13 cellular contexts compared by ENCODE assay signal in the genomic region with DNA sequence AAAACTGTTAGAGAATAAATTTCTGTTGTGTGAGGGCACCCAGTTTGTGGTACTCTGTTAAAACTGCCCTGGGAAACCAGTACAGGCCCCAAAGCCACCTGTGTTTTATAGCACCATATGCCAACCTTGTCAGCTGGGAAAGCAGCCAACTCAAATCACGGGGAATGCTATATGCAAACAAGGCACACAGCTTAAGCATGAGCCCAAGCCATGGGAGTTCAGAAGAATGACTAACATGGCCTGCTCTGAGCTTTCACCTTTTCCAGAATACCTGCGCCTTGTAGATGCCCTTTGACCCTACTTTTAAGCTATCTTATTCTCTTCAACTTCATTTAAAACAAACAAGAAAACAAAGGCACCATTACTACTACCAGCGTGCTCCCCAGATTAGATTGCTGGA. TPM values are rescaled to one million over a fixed set of nuclear protein-coding genes. Genes with fewer than 3 reads are reported as not detected.
DNase-seq lines count a peak whose midpoint lies in the region; ATAC-seq and TF ChIP-seq lines count a peak whose summit lies in the region.
"Had no signal": no experiment of that assay in that cellular context is flagged by ENCODE, and none has a peak within 500 bp of the region (broad histone marks: within the 10 kb centered on the region; RNA-seq: fewer than 3 reads in every experiment).

No MANE protein-coding gene starts in this region.

- no peak overlapping the region for H2AFZ ChIP-seq in OCI-LY3 (ENCODE audit: low read depth, low read length)

- H3K27ac ChIP-seq in OCI-LY3 (ENCODE audit: low read length) (peak overlapping the region; percentile 82), left lung (peak overlapping the region in 1 of 2 donors; percentile 75)

- H3K9me3 ChIP-seq in OCI-LY3 (ENCODE audit: insufficient read depth, low read length) (peaks cover 17% of the 10 kb centered on the region), left lung (no peaks in the 10 kb centered on the region)
- H3K9me3 ChIP-seq: BE2C had no signal

- no peaks in the 10 kb centered on the region; the same call in 1 of the 2 replicates for H3K79me2 ChIP-seq in OCI-LY3 (ENCODE audit: low read length)

- H3K4me2 ChIP-seq in OCI-LY3 (ENCODE audit: low read length) = no peak overlapping the region

- TF ChIP-seq CTCF in OCI-LY3 (IDR thresholded peaks at IDR 0.05; ENCODE audit: low read depth, low read length) = no peak
- TF ChIP-seq CTCF in left lung (IDR thresholded peaks at IDR 0.05) = no peak

- no peak overlapping the region for H3K9ac ChIP-seq in OCI-LY3 (ENCODE audit: low read length)

- H3K27me3 ChIP-seq in OCI-LY3 (ENCODE audit: low read depth, low read length) (no peaks in the 10 kb centered on the region), left lung (no peaks in the 10 kb centered on the region)
- H3K27me3 ChIP-seq: BE2C had no signal

- H3K36me3 ChIP-seq in OCI-LY3 (replicated peaks; ENCODE audit: low read depth, low read length) (peaks cover 21% of the 10 kb centered on the region), left lung (no peaks in the 10 kb centered on the region)
- H3K36me3 ChIP-seq: BE2C had no signal

- peak; percentile 53 for ATAC-seq in left lung
- ATAC-seq in GM21737 (IDR thresholded peaks at IDR 0.05; ENCODE audit: unreplicated experiment) = no peak
- no peak for ATAC-seq in HG02623 (IDR thresholded peaks at IDR 0.05; ENCODE audit: unreplicated experiment)
- ATAC-seq: effector memory CD8-positive, alpha-beta T cell; K562 had no signal

- H3K4me3 ChIP-seq in OCI-LY3 (ENCODE audit: low read length) = no peak overlapping the region
- no peak overlapping the region for H3K4me3 ChIP-seq in left lung
- H3K4me3 ChIP-seq: K562 had no signal

- DNase-seq in DMS 273 treated with DMSO at 0.1 percent for 48 hours (lab: John Stamatoyannopoulos, UW) (peak; percentile 96), NCI-H1105 treated with DMSO at 0.1 percent for 48 hours (lab: John Stamatoyannopoulos, UW) (peak; percentile 77), left lung (no peak), AG08395 (ENCODE audit: low spot score) (no peak)
- DNase-seq in stimulated activated CD4-positive, alpha-beta T cell treated with anti-CD3 and anti-CD28 coated beads, Interleukin-4, amount 100 ng/mL, for 24 hours = no peak
- DNase-seq: amygdala; BE2C; effector memory CD8-positive, alpha-beta T cell; right cardiac atrium had no signal

- H3K4me1 ChIP-seq in OCI-LY3 (ENCODE audit: low read length) = peaks cover 25% of the 10 kb centered on the region
- H3K4me1 ChIP-seq in left lung = peaks cover 0 to 23% of the 10 kb centered on the region in 2 donors

- intact Hi-C loops in left lung (cut with DNase I) = no loop called here

- no peaks in the 10 kb centered on the region for H4K20me1 ChIP-seq in OCI-LY3 (ENCODE audit: insufficient read depth, low read length)

RNA-seq across cellular contexts. Expression of a gene that starts 5.5 kb away (rescaled TPM):
- 10 to 100 TPM; 20.2 to 41.2 TPM for total RNA-seq in left lung

Comparison
In these comparisons a context has a peak if more than half of its experiments do, and no peak if none do; other contexts are left out.
1. DNase-seq: peak in DMS 273 treated with DMSO at 0.1 percent for 48 hours (single experiment) and NCI-H1105 treated with DMSO at 0.1 percent for 48 hours (single experiment); none in left lung (0 of 2), stimulated activated CD4-positive, alpha-beta T cell treated with anti-CD3 and anti-CD28 coated beads, Interleukin-4, amount 100 ng/mL, for 24 hours (single experiment) and AG08395 (single experiment).